Comparison of ENCODE assay signal across 8 cellular contexts in genomic region chr17:62819511-62820221, GRCh38. TPM values are rescaled to one million over a fixed set of nuclear protein-coding genes. Genes with fewer than 3 reads are reported as not detected.
DNase-seq lines count a peak whose midpoint lies in the region; ATAC-seq, FAIRE-seq and TF ChIP-seq lines count a peak whose summit lies in the region.

No MANE protein-coding gene starts in this region.

- no peaks in the 10 kb centered on the region for H3K9me3 ChIP-seq in pancreas

- H3K4me3 ChIP-seq in fibroblast of the aortic adventitia (ENCODE audit: low read depth, low read length) (peak overlapping the region; percentile 26), pancreas (no peak overlapping the region)

- TF ChIP-seq CTCF in fibroblast of the aortic adventitia (IDR thresholded peaks at IDR 0.05; ENCODE audit: insufficient read depth, low read length) (no peak), pancreas (IDR thresholded peaks at IDR 0.05) (no peak)

- WGBS in pancreas, 2 donors, result 26 to 31% methylated on average over 12 of the region's 12 CpGs

- TF ChIP-seq POLR2A in H54 (IDR thresholded peaks at IDR 0.05; ENCODE audit: low read depth, low read length), result no peak
- no peak for TF ChIP-seq POLR2A in GM12892 (IDR thresholded peaks at IDR 0.05; ENCODE audit: low read depth, low read length)

- peak; percentile 94 for FAIRE-seq in H54 (lab: Jason Lieb, UNC)
- FAIRE-seq in pancreas (lab: Jason Lieb, UNC), result no peak
- FAIRE-seq in GM12892 (lab: Jason Lieb, UNC), result no peak

- peak; percentile 88 to 94 (median 92) for ATAC-seq in pancreas
- ATAC-seq in GM19452 (IDR thresholded peaks at IDR 0.05; ENCODE audit: unreplicated experiment), result no peak

- intact Hi-C loops in pancreas (cut with DNase I), result no loop called here

- H3K36me3 ChIP-seq in pancreas, result no peaks in the 10 kb centered on the region

- H3K27ac ChIP-seq in pancreas, result peak overlapping the region in 3 of 4 donors; percentile 63 to 71 (median 66)

- H3K4me1 ChIP-seq in pancreas, result no peaks in the 10 kb centered on the region

- DNase-seq in H54 (ENCODE audit: insufficient read length, low spot score) (peak; percentile 91), RPMI7951 (ENCODE audit: low read depth) (peak; percentile 95), fibroblast of the aortic adventitia (ENCODE audit: low read depth) (peak; percentile 94), pancreas (peak in 5 of 6 donors; percentile 44 to 60 (median 49)), NCI-H1930 (lab: John Stamatoyannopoulos, UW) (no peak), GM12892 (ENCODE audit: insufficient read length) (no peak)
- DNase-seq in stimulated activated CD4-positive, alpha-beta T cell treated with anti-CD3 and anti-CD28 coated beads, Interleukin-2, amount 100 ng/mL, for 24 hours, result no peak

- no peaks in the 10 kb centered on the region for H3K27me3 ChIP-seq in pancreas

RNA-seq across cellular contexts. Expression of gene MARCHF10, which starts 11.6 kb away (rescaled TPM):
- total RNA-seq in RPMI7951 (2014; rRNA removed; shearing (Covaris generic)), result 0.10 TPM in 1 of 2 replicates, not detected in the other
- total RNA-seq in fibroblast of the aortic adventitia (ENCODE audit: low replicate concordance) (0.09 TPM in 1 of 2 replicates, not detected in the other), pancreas (under 1 TPM in 3 of 6 donors, not detected in 3; 0.20 to 0.41 (median 0.23) TPM)
- under 1 TPM; 0.42 to 0.77 TPM for polyA plus RNA-seq in pancreas
- polyA plus RNA-seq in GM12892 (2012; ENCODE audit: missing spikeins), result not detected

Comparison
In these comparisons a context has a peak if more than half of its experiments do, and no peak if none do; other contexts are left out.
1. DNase-seq: peak in H54 (single experiment), RPMI7951 (single experiment), fibroblast of the aortic adventitia (single experiment) and pancreas (5 of 6); none in NCI-H1930 (0 of 2), GM12892 (single experiment) and stimulated activated CD4-positive, alpha-beta T cell treated with anti-CD3 and anti-CD28 coated beads, Interleukin-2, amount 100 ng/mL, for 24 hours (0 of 2).